ENCODE assay signal across 1 cellular context in the genomic region with DNA sequence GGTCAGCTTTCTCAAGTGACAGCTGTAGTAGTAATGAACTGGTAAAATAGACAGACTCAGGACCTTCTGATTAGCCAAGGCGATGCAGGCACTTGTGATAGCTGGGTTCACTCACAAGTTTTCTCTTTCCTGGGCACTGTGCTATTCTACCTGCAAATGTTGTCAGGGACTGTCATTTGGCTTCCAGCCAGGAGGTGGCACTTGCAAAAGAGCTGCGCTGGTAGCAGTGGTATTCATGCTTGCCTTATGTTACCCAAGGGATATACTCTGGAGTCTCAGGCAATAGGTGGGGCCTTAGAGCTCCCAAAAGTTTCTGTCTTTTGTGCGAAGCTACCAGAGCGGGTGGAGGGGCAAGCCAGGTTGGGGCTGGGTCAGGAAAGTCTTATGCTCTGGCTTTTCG.
TF ChIP-seq lines count a peak whose summit lies in the region.

No MANE protein-coding gene starts in this region.

TF ChIP-seq in H1, 55 proteins besides CTCF, POLR2A, EP300 and RAD21:
- TF ChIP-seq RFX5 (IDR thresholded peaks at IDR 0.05; ENCODE audit: borderline replicate concordance, low read depth, low read length) (no peak), RNF2 (IDR thresholded peaks at IDR 0.05; ENCODE audit: borderline replicate concordance, low read depth, low read length, missing control alignments, poor library complexity, severe bottlenecking) (no peak), HDAC2 (IDR thresholded peaks at IDR 0.05; ENCODE audit: borderline replicate concordance in 1 of 2, low read depth in 2 of 2, low read length in 2 of 2) (no peak), KDM5A (IDR thresholded peaks at IDR 0.05; ENCODE audit: low read length) (no peak), TEAD4 (IDR thresholded peaks at IDR 0.05; ENCODE audit: low read depth, low read length) (peak; percentile 56; the same call in 1 of the 2 replicates), SAP30 (IDR thresholded peaks at IDR 0.05; ENCODE audit: insufficient read depth, insufficient replicate concordance, low read length) (no peak)
